ENCODE assay signal across 25 cellular contexts in the genomic region with DNA sequence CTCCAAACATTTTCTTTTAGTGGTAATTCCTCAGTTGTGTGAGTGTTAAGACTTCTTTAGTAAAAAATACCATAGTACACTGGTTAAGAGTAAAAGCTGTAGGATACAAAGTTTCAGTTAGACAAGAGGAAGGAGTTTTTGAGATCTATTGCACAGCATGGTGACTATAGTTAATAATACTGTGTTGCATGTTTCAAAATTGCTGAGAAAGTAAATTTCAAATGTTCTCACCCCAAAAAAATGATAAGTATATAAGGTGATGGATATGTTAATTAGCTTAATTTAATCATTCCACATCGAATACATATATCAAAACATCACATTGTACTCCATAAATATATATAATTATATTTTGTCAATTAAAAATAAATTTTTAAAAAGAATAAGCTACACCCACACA.
"Had no signal": no experiment of that assay in that cellular context is flagged by ENCODE, and none has a peak within 500 bp of the region (broad histone marks: within the 10 kb centered on the region; RNA-seq: fewer than 3 reads in every experiment).

No MANE protein-coding gene starts in this region.

- H3K36me3 ChIP-seq: colonic mucosa, esophagus squamous epithelium, gastroesophageal sphincter, heart left ventricle, left lung, lower lobe of right lung had no signal

- DNase-seq: colonic mucosa; cortex of kidney; effector CD8-positive, alpha-beta T cell; effector memory CD8-positive, alpha-beta T cell; endodermal cell; erythroblast; esophagus squamous epithelium; foreskin fibroblast; foreskin melanocyte; heart left ventricle; hypothalamus; immature natural killer cell; islet precursor cell; left cardiac atrium; left lung; left ventricle myocardium superior; lower lobe of right lung; mesenchymal stem cell; mucosa of descending colon; naive thymus-derived CD4-positive, alpha-beta T cell had no signal

- H3K79me2 ChIP-seq: hepatocyte had no signal

- FAIRE-seq: endometrium had no signal

- ATAC-seq: effector memory CD8-positive, alpha-beta T cell; esophagus mucosa; gastroesophageal sphincter; heart left ventricle; left cardiac atrium; left lung; left ventricle myocardium superior; lower lobe of right lung; mucosa of descending colon; naive thymus-derived CD4-positive, alpha-beta T cell had no signal

- H2AFZ ChIP-seq: hepatocyte had no signal

- H3K27me3 ChIP-seq: colonic mucosa, esophagus squamous epithelium, gastroesophageal sphincter, heart left ventricle, hepatocyte, left lung had no signal

- H3K4me2 ChIP-seq: hepatocyte had no signal

- H3K27ac ChIP-seq: colonic mucosa, epithelial cell of prostate, esophagus squamous epithelium, gastroesophageal sphincter, heart left ventricle, hepatocyte, left lung, lower lobe of right lung had no signal

- H3K9me3 ChIP-seq: colonic mucosa, esophagus squamous epithelium, gastroesophageal sphincter, left lung, lower lobe of right lung, mucosa of descending colon had no signal

- H3K4me3 ChIP-seq: colonic mucosa, esophagus squamous epithelium, gastroesophageal sphincter, heart left ventricle, hepatocyte, left lung, lower lobe of right lung, mucosa of descending colon had no signal

- H3K4me1 ChIP-seq: colonic mucosa, esophagus squamous epithelium, gastroesophageal sphincter, left lung, lower lobe of right lung had no signal
